In the genomic region with DNA sequence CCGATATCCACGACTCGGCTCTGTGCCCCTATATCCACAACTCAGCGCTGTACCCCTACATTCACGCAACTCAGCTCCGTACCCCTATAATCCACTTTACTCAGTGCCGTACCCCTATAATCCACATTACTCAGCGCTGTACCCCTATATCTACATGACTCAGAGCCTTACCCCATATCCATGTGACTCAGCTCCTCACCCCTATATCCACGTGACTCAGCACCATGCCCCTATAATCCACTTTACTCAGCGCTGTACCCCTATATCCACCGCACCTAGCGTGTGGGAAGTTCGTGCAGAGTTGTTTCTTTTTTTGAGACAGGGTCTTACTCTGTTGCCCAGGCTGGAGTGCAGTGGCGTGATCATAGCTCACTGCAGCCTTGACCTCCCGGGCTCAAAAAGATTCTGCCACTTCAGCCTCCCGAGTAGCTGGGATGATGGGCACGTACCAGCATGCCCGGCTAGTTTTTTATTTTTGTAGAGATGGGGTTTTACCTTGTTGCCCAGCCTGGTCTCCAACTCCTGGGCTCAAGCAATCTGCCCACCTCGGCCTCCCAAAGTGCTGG, we compare ENCODE assay signal across 19 cellular contexts. TPM values are rescaled to one million over a fixed set of nuclear protein-coding genes. Genes with fewer than 3 reads are reported as not detected.
DNase-seq lines count a peak whose midpoint lies in the region; ATAC-seq and TF ChIP-seq lines count a peak whose summit lies in the region.
"Had no signal": no experiment of that assay in that cellular context is flagged by ENCODE, and none has a peak within 500 bp of the region (broad histone marks: within the 10 kb centered on the region; RNA-seq: fewer than 3 reads in every experiment).

No MANE protein-coding gene starts in this region.

- no peak overlapping the region for H2AFZ ChIP-seq in mammary epithelial cell (ENCODE audit: low read depth, low read length)

- H3K36me3 ChIP-seq in mammary epithelial cell (ENCODE audit: insufficient read depth, low read length) (peaks cover 4% of the 10 kb centered on the region), ascending aorta (peaks cover 17 to 35% of the 10 kb centered on the region in 2 donors), mesodermal cell (ENCODE audit: control insufficient read depth, insufficient read depth, low read length) (peaks cover 22% of the 10 kb centered on the region), vagina (peaks cover 0 to 23% of the 10 kb centered on the region in 2 donors), body of pancreas (replicated peaks in 1 of 2; ENCODE audit: insufficient read depth in 1 of 2, low read depth in 2 of 2) (no peaks in the 10 kb centered on the region)

- no peaks in the 10 kb centered on the region for H3K79me2 ChIP-seq in mammary epithelial cell (ENCODE audit: insufficient read depth, low read length)

- in situ Hi-C loops in mammary epithelial cell (cut with MboI; ENCODE audit: low sequenced_read_pairs in 2 of 2): no loop called here

- TF ChIP-seq CTCF in MCF 10A (IDR thresholded peaks at IDR 0.05; ENCODE audit: unreplicated experiment): no peak
- TF ChIP-seq CTCF in mammary epithelial cell (conservative IDR thresholded peaks at IDR 0.05 in 1 of 2, IDR thresholded peaks at IDR 0.05 in 1 of 2; ENCODE audit: extremely low read depth in 1 of 2, insufficient read depth in 1 of 2, low read depth in 1 of 2, low read length in 2 of 2): no peak
- no peak for TF ChIP-seq CTCF in ascending aorta (IDR thresholded peaks at IDR 0.05)
- no peak for TF ChIP-seq CTCF in vagina (IDR thresholded peaks at IDR 0.05)
- TF ChIP-seq CTCF in body of pancreas (IDR thresholded peaks at IDR 0.05): no peak

- H3K4me3 ChIP-seq in mammary epithelial cell (replicated peaks in 1 of 3; ENCODE audit: insufficient read depth in 1 of 3, low read depth in 2 of 3, low read length in 3 of 3) (no peak overlapping the region), ascending aorta (no peak overlapping the region), mesodermal cell (ENCODE audit: extremely low read depth, insufficient read depth, low read length, poor library complexity, severe bottlenecking) (no peak overlapping the region), vagina (no peak overlapping the region), body of pancreas (no peak overlapping the region)
- H3K4me3 ChIP-seq: cardiac muscle cell, K562, upper lobe of right lung had no signal

- no peaks in the 10 kb centered on the region for H3K9me3 ChIP-seq in mammary epithelial cell (replicated peaks; ENCODE audit: insufficient read depth, low read length)
- no peaks in the 10 kb centered on the region for H3K9me3 ChIP-seq in ascending aorta
- no peaks in the 10 kb centered on the region for H3K9me3 ChIP-seq in mesodermal cell (ENCODE audit: control insufficient read depth, low read length)
- no peaks in the 10 kb centered on the region for H3K9me3 ChIP-seq in vagina
- H3K9me3 ChIP-seq in body of pancreas: no peaks in the 10 kb centered on the region
- H3K9me3 ChIP-seq: upper lobe of right lung had no signal

- dilution Hi-C loops in mammary epithelial cell (cut with HindIII; ENCODE audit: low sequenced_read_pairs): no loop called here

- H3K4me2 ChIP-seq in mammary epithelial cell (ENCODE audit: insufficient read depth, low read depth, low read length): no peak overlapping the region

- peaks cover 18% of the 10 kb centered on the region for H3K36me3 Mint-ChIP-seq in MCF 10A (ENCODE audit: insufficient read depth, unreplicated experiment)

- no peak overlapping the region for H3K27ac ChIP-seq in mammary epithelial cell (ENCODE audit: insufficient read depth, low read depth, low read length)
- H3K27ac ChIP-seq in ascending aorta: peak overlapping the region; percentile 58 to 59
- peak overlapping the region; percentile 96 for H3K27ac ChIP-seq in mesodermal cell (ENCODE audit: low read depth, low read length, severe bottlenecking)
- H3K27ac ChIP-seq in vagina: peak overlapping the region; percentile 14
- H3K27ac ChIP-seq in body of pancreas: no peak overlapping the region
- H3K27ac ChIP-seq: cardiac muscle cell had no signal

- DNase-seq in MCF 10A (ENCODE audit: unreplicated experiment) (peak; percentile 49), mammary epithelial cell (no peak), ascending aorta (ENCODE audit: low spot score in 2 of 2) (no peak), vagina (ENCODE audit: extremely low spot score in 2 of 2) (no peak), germinal center (ENCODE audit: low spot score) (no peak), NCI-H446 (lab: John Stamatoyannopoulos, UW) (no peak), body of pancreas (no peak)
- DNase-seq: activated CD4-positive, alpha-beta T cell treated with anti-CD3 and anti-CD28 coated beads for 36 hours; Calu3; erythroblast; naive B cell; NCI-H2171 treated with DMSO at 0.1 percent for 48 hours; SIG-M5; stimulated activated CD4-positive, alpha-beta T cell treated with anti-CD3 and anti-CD28 coated beads, Interleukin-1b, Interleukin-23, amount 100 ng/mL, for 48 hours; upper lobe of right lung had no signal

- BruUV-seq in MCF 10A (replicated peaks; lab: Mats Ljungman, UMichigan): no TSS peak
- no TSS peak for BruUV-seq in mammary epithelial cell (replicated peaks; lab: Mats Ljungman, UMichigan)

- H3K9ac ChIP-seq in mammary epithelial cell (ENCODE audit: insufficient read depth, low read length): no peak overlapping the region

- TF ChIP-seq POLR2A in vagina (IDR thresholded peaks at IDR 0.05) (no peak), body of pancreas (IDR thresholded peaks at IDR 0.05) (no peak)

- H3K27ac Mint-ChIP-seq in MCF 10A (ENCODE audit: low read depth, unreplicated experiment): peak overlapping the region; percentile 98
- H3K27ac Mint-ChIP-seq: stimulated activated memory B cell treated with anti-CD40 and anti-IgM and Interleukin-4, amounts not matched to agents 10 μg/mL and 1 μg/mL and 100 μg/mL, for 72 hours had no signal

- no peak for ATAC-seq in body of pancreas
- ATAC-seq: activated CD4-positive, alpha-beta T cell treated with anti-CD3 and anti-CD28 coated beads for 36 hours; stimulated activated memory B cell treated with anti-CD40 and anti-IgM and Interleukin-4, amounts not matched to agents 10 μg/mL and 1 μg/mL and 100 μg/mL, for 72 hours had no signal

- WGBS in mammary epithelial cell (ENCODE audit: low coverage, missing lambda C conversion rate): 89% methylated on average over 15 of the region's 19 CpGs
- 94 to 95% methylated on average over 10 to 19 of the region's 19 CpGs for WGBS in mesodermal cell (ENCODE audit: insufficient coverage in 2 of 2), 2 experiments
- 95% methylated on average over 19 of the region's 19 CpGs for WGBS in body of pancreas, 2 donors

- intact Hi-C loops in MCF 10A (cut with micrococcal nuclease): no loop called here
- intact Hi-C loops in mammary epithelial cell (cut with micrococcal nuclease): no loop called here
- intact Hi-C loops in ascending aorta (cut with DNase I): no loop called here
- intact Hi-C loops in vagina (cut with DNase I): no loop called here
- intact Hi-C loops in body of pancreas (cut with DNase I): no loop called here

- H4K20me1 ChIP-seq in mammary epithelial cell (ENCODE audit: insufficient read depth, low read length): no peaks in the 10 kb centered on the region

- H3K4me3 Mint-ChIP-seq in MCF 10A (ENCODE audit: unreplicated experiment): peak overlapping the region; percentile 59
- H3K4me3 Mint-ChIP-seq: activated CD4-positive, alpha-beta T cell treated with anti-CD3 and anti-CD28 coated beads for 36 hours; stimulated activated memory B cell treated with anti-CD40 and anti-IgM and Interleukin-4, amounts not matched to agents 10 μg/mL and 1 μg/mL and 100 μg/mL, for 72 hours had no signal

- peaks cover 47% of the 10 kb centered on the region for H3K4me1 Mint-ChIP-seq in MCF 10A (ENCODE audit: insufficient read depth, unreplicated experiment)

- POLR2A ChIA-PET in MCF 10A (lab: Yijun Ruan, JAX): interaction anchor here (0.7 to 18.5 kb wide), 9 partner anchors 7 to 1768 kb away, joined by 3 to 555 read pairs (median 4); a partner anchor contains a TSS

- no peaks in the 10 kb centered on the region for H3K27me3 ChIP-seq in mammary epithelial cell (ENCODE audit: insufficient read depth, low read length)
- H3K27me3 ChIP-seq in ascending aorta: no peaks in the 10 kb centered on the region
- H3K27me3 ChIP-seq in vagina: no peaks in the 10 kb centered on the region
- H3K27me3 ChIP-seq in body of pancreas: no peaks in the 10 kb centered on the region
- H3K27me3 ChIP-seq: cardiac muscle cell, upper lobe of right lung had no signal

- H3K4me1 ChIP-seq in mammary epithelial cell (ENCODE audit: insufficient read depth, low read length) (peaks cover 32% of the 10 kb centered on the region), ascending aorta (peaks cover 4 to 12% of the 10 kb centered on the region in 2 donors), mesodermal cell (ENCODE audit: control insufficient read depth, insufficient read depth, low read length, poor library complexity, severe bottlenecking) (peaks cover 25% of the 10 kb centered on the region), vagina (peaks cover 37% of the 10 kb centered on the region), body of pancreas (no peaks in the 10 kb centered on the region)

- H3K9me3 Mint-ChIP-seq in MCF 10A (ENCODE audit: unreplicated experiment): no peaks in the 10 kb centered on the region
- H3K9me3 Mint-ChIP-seq: naive B cell; stimulated activated memory B cell treated with anti-CD40 and anti-IgM and Interleukin-4, amounts not matched to agents 10 μg/mL and 1 μg/mL and 100 μg/mL, for 72 hours had no signal

- CTCF ChIA-PET in MCF 10A (lab: Yijun Ruan, JAX) (interaction anchor here (0.5 to 1.7 kb wide), 9 partner anchors 11 to 1806 kb away, joined by 3 to 11 read pairs (median 3); a partner anchor contains a TSS), mammary epithelial cell (lab: Charles Lee; ENCODE audit: low non-redundant PET) (interaction anchor here (0.8 kb wide), 1 partner anchor 8 kb away, joined by 4 read pairs; no protein-coding TSS in a partner anchor)

- H3K27me3 Mint-ChIP-seq in MCF 10A (ENCODE audit: insufficient read depth, unreplicated experiment): no peaks in the 10 kb centered on the region
- H3K27me3 Mint-ChIP-seq: activated CD4-positive, alpha-beta T cell treated with anti-CD3 and anti-CD28 coated beads for 36 hours; naive B cell; stimulated activated memory B cell treated with anti-CD40 and anti-IgM and Interleukin-4, amounts not matched to agents 10 μg/mL and 1 μg/mL and 100 μg/mL, for 72 hours had no signal

RNA-seq across cellular contexts. Expression of a gene that starts 17.4 kb away (rescaled TPM):
- total RNA-seq in MCF 10A (2022) (13.8 and 17.6 TPM in 2 replicates), mammary epithelial cell (10 to 100 TPM; 15.1 to 16.3 TPM), ascending aorta (17.7 TPM), vagina (15.7 TPM), body of pancreas (10 to 100 TPM; 23.1 to 24.1 TPM)
- polyA plus RNA-seq in mammary epithelial cell: 25.1 TPM
- polyA minus RNA-seq in mammary epithelial cell: 24.8 TPM
- polyA plus RNA-seq in mesodermal cell (2013, experiment 1 of 2): 13.6 TPM
- polyA plus RNA-seq in mesodermal cell (2013, experiment 2 of 2): 14.9 TPM

RNA-seq across cellular contexts. Expression of a gene that starts 17.5 kb away (rescaled TPM):
- total RNA-seq in MCF 10A (2022) (35.0 and 37.9 TPM in 2 replicates), mammary epithelial cell (10 to 100 TPM; 33.6 to 44.7 TPM), ascending aorta (67.2 TPM), vagina (56.7 TPM), body of pancreas (10 to 100 TPM; 47.2 to 96.2 TPM)
- 10.2 TPM for polyA plus RNA-seq in mammary epithelial cell
- polyA minus RNA-seq in mammary epithelial cell: 43.8 TPM
- 15.8 TPM for polyA plus RNA-seq in mesodermal cell (2013, experiment 1 of 2)
- polyA plus RNA-seq in mesodermal cell (2013, experiment 2 of 2): 12.4 TPM

Comparison
In these comparisons a context has a peak if more than half of its experiments do, and no peak if none do; other contexts are left out.
1. H3K27ac ChIP-seq: peak in ascending aorta (2 of 2), mesodermal cell (single experiment) and vagina (single experiment); none in mammary epithelial cell (single experiment) and body of pancreas (0 of 4).